Comparison of ENCODE assay signal across 1 cellular context in genomic region chr7:131553906-131554305, GRCh38.
TF ChIP-seq lines count a peak whose summit lies in the region.

No MANE protein-coding gene starts in this region.

TF ChIP-seq in H1, 55 proteins besides CTCF, POLR2A, EP300 and RAD21 (continued from another document):
- TF ChIP-seq CHD7 (IDR thresholded peaks at IDR 0.05; ENCODE audit: insufficient replicate concordance, low read length), result no peak
- no peak for TF ChIP-seq KDM1A (IDR thresholded peaks at IDR 0.05; ENCODE audit: borderline replicate concordance, low read length)
- TF ChIP-seq RBBP5 (IDR thresholded peaks at IDR 0.05; ENCODE audit: borderline replicate concordance, low read depth, low read length), result no peak
- TF ChIP-seq EZH2 (IDR thresholded peaks at IDR 0.05; ENCODE audit: low read depth, low read length, severe bottlenecking), result no peak
TF ChIP-seq in H1: peak in this region for 2.
